In genomic region chr16:31187808-31188189, GRCh38 we compare ENCODE assay signal across 16 cellular contexts. TPM values are rescaled to one million over a fixed set of nuclear protein-coding genes. Genes with fewer than 3 reads are reported as not detected.
DNase-seq lines count a peak whose midpoint lies in the region; ATAC-seq, FAIRE-seq and TF ChIP-seq lines count a peak whose summit lies in the region.
"Had no signal": no experiment of that assay in that cellular context is flagged by ENCODE, and none has a peak within 500 bp of the region (broad histone marks: within the 10 kb centered on the region; RNA-seq: fewer than 3 reads in every experiment).

No MANE protein-coding gene starts in this region.

- H3K9me3 Mint-ChIP-seq in activated naive CD4-positive, alpha-beta T cell treated with anti-CD3 and anti-CD28 coated beads for 36 hours: no peaks in the 10 kb centered on the region
- no peaks in the 10 kb centered on the region for H3K9me3 Mint-ChIP-seq in stimulated activated memory B cell treated with anti-CD40 and anti-IgM and Interleukin-4, amounts not matched to agents 10 μg/mL and 1 μg/mL and 100 μg/mL, for 72 hours

- H3K9ac ChIP-seq in K562 (ENCODE audit: insufficient read depth in 1 of 2, low read depth in 2 of 2, low read length in 2 of 2): no peak overlapping the region
- H3K9ac ChIP-seq: KMS-11 had no signal

- H3K27ac Mint-ChIP-seq in activated naive CD4-positive, alpha-beta T cell treated with anti-CD3 and anti-CD28 coated beads for 36 hours: peak overlapping the region; percentile 24
- peak overlapping the region; percentile 48 for H3K27ac Mint-ChIP-seq in stimulated activated memory B cell treated with anti-CD40 and anti-IgM and Interleukin-4, amounts not matched to agents 10 μg/mL and 1 μg/mL and 100 μg/mL, for 72 hours

- 0 out of 6 replicates have a peak, but pooled peaks of 1 of the 3 experiments have one; percentile 3 for TF ChIP-seq CTCF in K562 (IDR thresholded peaks at IDR 0.05 in 2 of 3, conservative IDR thresholded peaks at IDR 0.05 in 1 of 3; ENCODE audit: insufficient read depth in 2 of 3, low read depth in 1 of 3, low read length in 3 of 3)

- H3K4me1 ChIP-seq in K562 (replicated peaks in 1 of 2; ENCODE audit: control insufficient read depth in 2 of 2, insufficient read depth in 2 of 2, low read length in 2 of 2): peaks cover 6 to 7% of the 10 kb centered on the region in 2 experiments; a peak in 4 of 5 replicates

- no TSS peak for BruUV-seq in K562 (replicated peaks; lab: Mats Ljungman, UMichigan)

- H3K4me1 Mint-ChIP-seq in activated naive CD4-positive, alpha-beta T cell treated with anti-CD3 and anti-CD28 coated beads for 36 hours (ENCODE audit: low read depth): peaks cover 84% of the 10 kb centered on the region
- peaks cover 72% of the 10 kb centered on the region for H3K4me1 Mint-ChIP-seq in stimulated activated memory B cell treated with anti-CD40 and anti-IgM and Interleukin-4, amounts not matched to agents 10 μg/mL and 1 μg/mL and 100 μg/mL, for 72 hours

- DNase-seq in activated naive CD4-positive, alpha-beta T cell treated with anti-CD3 and anti-CD28 coated beads for 36 hours: no peak
- no peak for DNase-seq in activated naive CD4-positive, alpha-beta T cell treated with Interleukin-2 at 50 U/mL for 16 hours
- DNase-seq in K562 (ENCODE audit: extremely low read depth in 1 of 4, low spot score in 3 of 4) (no peak), middle frontal gyrus (ENCODE audit: extremely low spot score, low spot score) (no peak), CD1c-positive myeloid dendritic cell (ENCODE audit: extremely low spot score) (no peak)
- DNase-seq: erythroblast, head of caudate nucleus, NCI-H1417 treated with DMSO at 0.1 percent for 48 hours, NCI-H2227 treated with DMSO at 0.1 percent for 48 hours had no signal

- intact Hi-C loops in activated naive CD4-positive, alpha-beta T cell treated with anti-CD3 and anti-CD28 coated beads for 36 hours (cut with micrococcal nuclease): no loop called here
- intact Hi-C loops in K562 (cut with micrococcal nuclease): loop anchor here (10.0 kb wide), 1 partner anchor 257 kb away; the partner anchor contains the start of gene ZNF843

- in situ Hi-C loops in K562 (cut with MboI): no loop called here

- no peak overlapping the region for H2AFZ ChIP-seq in K562 (ENCODE audit: low read depth, low read length)

- H4K20me1 ChIP-seq in K562 (replicated peaks; ENCODE audit: control insufficient read depth, insufficient read depth, low read length): peaks cover 31% of the 10 kb centered on the region

- no peak overlapping the region for H3K4me2 ChIP-seq in K562 (ENCODE audit: insufficient read depth, low read length)
- H3K4me2 ChIP-seq: KMS-11 had no signal

- H3K79me2 ChIP-seq in K562 (ENCODE audit: control insufficient read depth, insufficient read depth, low read length): peaks cover 76% of the 10 kb centered on the region

- FAIRE-seq in K562 (lab: Jason Lieb, UNC): no peak
- FAIRE-seq: GM12891, keratinocyte had no signal

- peaks cover 100% of the 10 kb centered on the region for H3K36me3 ChIP-seq in K562 (ENCODE audit: control insufficient read depth, insufficient read depth, low read length)

- 93% methylated on average over 8 of the region's 8 CpGs for WGBS in K562 (ENCODE audit: insufficient coverage, low coverage, missing lambda C conversion rate)

- no peaks in the 10 kb centered on the region for H3K9me3 ChIP-seq in K562 (replicated peaks; ENCODE audit: control insufficient read depth, insufficient read depth, low read depth, low read length)
- H3K9me3 ChIP-seq: vagina had no signal

- TF ChIP-seq POLR2A in K562 (conservative IDR thresholded peaks at IDR 0.05): no peak

- peaks cover 8% of the 10 kb centered on the region for H3K9me1 ChIP-seq in K562 (ENCODE audit: control insufficient read depth, insufficient read depth, low read length)

- no peak overlapping the region for H3K27ac ChIP-seq in K562 (ENCODE audit: extremely low read depth, low read depth, low read length)
- H3K27ac ChIP-seq: KMS-11, skin epidermis, vagina had no signal

- peaks cover 90% of the 10 kb centered on the region for H3K36me3 Mint-ChIP-seq in activated naive CD4-positive, alpha-beta T cell treated with anti-CD3 and anti-CD28 coated beads for 36 hours (ENCODE audit: low read depth)
- H3K36me3 Mint-ChIP-seq in stimulated activated memory B cell treated with anti-CD40 and anti-IgM and Interleukin-4, amounts not matched to agents 10 μg/mL and 1 μg/mL and 100 μg/mL, for 72 hours: peaks cover 91% of the 10 kb centered on the region

- no peak for TF ChIP-seq RAD21 in K562 (CRISPR knock-in tag; conservative IDR thresholded peaks at IDR 0.05 in 1 of 2, IDR thresholded peaks at IDR 0.05 in 1 of 2)

- H3K4me3 Mint-ChIP-seq in activated naive CD4-positive, alpha-beta T cell treated with anti-CD3 and anti-CD28 coated beads for 36 hours: no peak overlapping the region
- no peak overlapping the region for H3K4me3 Mint-ChIP-seq in stimulated activated memory B cell treated with anti-CD40 and anti-IgM and Interleukin-4, amounts not matched to agents 10 μg/mL and 1 μg/mL and 100 μg/mL, for 72 hours

- CTCF ChIA-PET in activated naive CD4-positive, alpha-beta T cell treated with anti-CD3 and anti-CD28 coated beads for 36 hours (lab: Charles Lee): interaction anchor here (1.4 kb wide), 1 partner anchor 194 kb away, joined by 3 read pairs; no protein-coding TSS in a partner anchor
- CTCF ChIA-PET in K562 (lab: Yijun Ruan, JAX; ENCODE audit: low intra/inter-chr PET ratio): no interaction called here

- H3K4me3 ChIP-seq in K562: no peak overlapping the region
- H3K4me3 ChIP-seq: skin epidermis, vagina had no signal

- POLR2A ChIA-PET in K562 (lab: Yijun Ruan, JAX): interaction anchor here (0.7 to 1.0 kb wide), 4 partner anchors 10 to 686 kb away, joined by 3 read pairs; partner anchors contain the start of genes KAT8 and ZNF267

- ATAC-seq in K562: peak; percentile 9
- no peak for ATAC-seq in stimulated activated memory B cell treated with anti-CD40 and anti-IgM and Interleukin-4, amounts not matched to agents 10 μg/mL and 1 μg/mL and 100 μg/mL, for 72 hours

- TF ChIP-seq EP300 in K562 (IDR thresholded peaks at IDR 0.05; ENCODE audit: low read length): no peak

- no peaks in the 10 kb centered on the region for H3K27me3 ChIP-seq in K562 (ENCODE audit: control insufficient read depth in 2 of 2, insufficient read depth in 2 of 2, low read length in 2 of 2)
- H3K27me3 ChIP-seq: vagina had no signal

- H3K27me3 Mint-ChIP-seq in activated naive CD4-positive, alpha-beta T cell treated with anti-CD3 and anti-CD28 coated beads for 36 hours (ENCODE audit: low read depth): no peaks in the 10 kb centered on the region
- H3K27me3 Mint-ChIP-seq in stimulated activated memory B cell treated with anti-CD40 and anti-IgM and Interleukin-4, amounts not matched to agents 10 μg/mL and 1 μg/mL and 100 μg/mL, for 72 hours: no peaks in the 10 kb centered on the region

RNA-seq across cellular contexts. Expression of gene FUS, which starts 7.9 kb away (rescaled TPM):
- 100 to 1,000 TPM; 424 to 435 TPM for total RNA-seq in activated naive CD4-positive, alpha-beta T cell treated with anti-CD3 and anti-CD28 coated beads for 36 hours
- total RNA-seq in K562 (2011; cell fraction: chromatin; rRNA removed; ENCODE audit: low replicate concordance): 999 and 1,269 TPM in 2 replicates
- total RNA-seq in K562 (2011; cell fraction: nucleolus; rRNA removed): 423 and 458 TPM in 2 replicates
- total RNA-seq in K562 (2011; cell fraction: nucleoplasm; rRNA removed): 715 and 1,004 TPM in 2 replicates
- total RNA-seq in K562 (2014; rRNA removed): 64.1 and 78.7 TPM in 2 replicates
- 74.7 and 94.2 TPM in 2 replicates for total RNA-seq in K562 (2014; rRNA removed; fragmentation: Illumina TruSeq; extraction: Trizol)
- total RNA-seq in K562 (2015; rRNA removed; fragmentation: Illumina TruSeq; extraction: Trizol): 87.2 and 107 TPM in 2 replicates
- 492 and 570 TPM in 2 replicates for total RNA-seq in K562 (2021)
- polyA plus RNA-seq in K562 (2011; rRNA removed): 205 and 240 TPM in 2 replicates
- polyA plus RNA-seq in K562 (2011; cell fraction: cytosol; rRNA removed): 204 and 212 TPM in 2 replicates
- polyA plus RNA-seq in K562 (2011; cell fraction: nucleus; rRNA removed): 500 and 575 TPM in 2 replicates
- 447 and 1,379 TPM in 2 replicates for polyA plus RNA-seq in K562 (2012)
- polyA plus RNA-seq in K562 (2014; fragmentation: Illumina TruSeq; extraction: Trizol): 370 and 458 TPM in 2 replicates
- polyA plus RNA-seq in K562 (2014; fragmentation: Nextera tagmentation; extraction: Ambion mirVana): 10 to 100 TPM; 43.9 to 59.5 TPM
- 501 and 575 TPM in 2 replicates for polyA plus RNA-seq in K562 (2014; rRNA removed)
- 120 and 138 TPM in 2 replicates for polyA minus RNA-seq in K562 (2011; rRNA and poly(A)+ RNA removed)
- polyA minus RNA-seq in K562 (2011; cell fraction: cytosol; rRNA and poly(A)+ RNA removed): 244 and 341 TPM in 2 replicates
- polyA minus RNA-seq in K562 (2011; cell fraction: nucleus; rRNA and poly(A)+ RNA removed): 188 and 261 TPM in 2 replicates

RNA-seq across cellular contexts. Expression of gene PYCARD, which starts 14.8 kb away (rescaled TPM):
- 1 to 10 TPM; 2.4 to 2.5 TPM for total RNA-seq in activated naive CD4-positive, alpha-beta T cell treated with anti-CD3 and anti-CD28 coated beads for 36 hours
- total RNA-seq in K562 (2011; cell fraction: chromatin; rRNA removed; ENCODE audit: low replicate concordance): 0.56 and 0.97 TPM in 2 replicates
- 2.9 and 3.0 TPM in 2 replicates for total RNA-seq in K562 (2011; cell fraction: nucleolus; rRNA removed)
- total RNA-seq in K562 (2011; cell fraction: nucleoplasm; rRNA removed): 1.1 and 1.4 TPM in 2 replicates
- 27.7 and 30.4 TPM in 2 replicates for total RNA-seq in K562 (2014; rRNA removed)
- total RNA-seq in K562 (2014; rRNA removed; fragmentation: Illumina TruSeq; extraction: Trizol): 3.6 and 4.5 TPM in 2 replicates
- 22.9 and 24.3 TPM in 2 replicates for total RNA-seq in K562 (2015; rRNA removed; fragmentation: Illumina TruSeq; extraction: Trizol)
- total RNA-seq in K562 (2021): 15.4 and 16.5 TPM in 2 replicates
- 4.1 and 33.8 TPM in 2 replicates for polyA plus RNA-seq in K562 (2011; rRNA removed)
- polyA plus RNA-seq in K562 (2011; cell fraction: cytosol; rRNA removed): 21.4 and 58.6 TPM in 2 replicates
- polyA plus RNA-seq in K562 (2011; cell fraction: nucleus; rRNA removed): 5.5 and 35.3 TPM in 2 replicates
- 35.1 and 67.9 TPM in 2 replicates for polyA plus RNA-seq in K562 (2012)
- 6.0 and 6.8 TPM in 2 replicates for polyA plus RNA-seq in K562 (2014; fragmentation: Illumina TruSeq; extraction: Trizol)
- 1 to 10 TPM; 1.3 to 1.6 TPM for polyA plus RNA-seq in K562 (2014; fragmentation: Nextera tagmentation; extraction: Ambion mirVana)
- 25.6 and 28.4 TPM in 2 replicates for polyA plus RNA-seq in K562 (2014; rRNA removed)
- 1.2 and 5.5 TPM in 2 replicates for polyA minus RNA-seq in K562 (2011; rRNA and poly(A)+ RNA removed)
- 2.9 and 23.3 TPM in 2 replicates for polyA minus RNA-seq in K562 (2011; cell fraction: cytosol; rRNA and poly(A)+ RNA removed)
- 1.3 and 10.3 TPM in 2 replicates for polyA minus RNA-seq in K562 (2011; cell fraction: nucleus; rRNA and poly(A)+ RNA removed)

RNA-seq across cellular contexts. Expression of gene TRIM72, which starts 26.1 kb away (rescaled TPM):
- total RNA-seq in activated naive CD4-positive, alpha-beta T cell treated with anti-CD3 and anti-CD28 coated beads for 36 hours: not detected
- 0.14 and 0.23 TPM in 2 replicates for total RNA-seq in K562 (2011; cell fraction: chromatin; rRNA removed; ENCODE audit: low replicate concordance)
- total RNA-seq in K562 (2011; cell fraction: nucleolus; rRNA removed): 0.17 and 0.26 TPM in 2 replicates
- 0.15 and 0.31 TPM in 2 replicates for total RNA-seq in K562 (2011; cell fraction: nucleoplasm; rRNA removed)
- total RNA-seq in K562 (2014; rRNA removed) (not detected in 2 replicates), K562 (2014; rRNA removed; fragmentation: Illumina TruSeq; extraction: Trizol) (under 0.01 and 0.03 TPM in 2 replicates), K562 (2015; rRNA removed; fragmentation: Illumina TruSeq; extraction: Trizol) (not detected in 2 replicates), K562 (2021) (not detected in 2 replicates)
- polyA plus RNA-seq in K562 (2011; rRNA removed) (0.01 TPM in 1 of 2 replicates, not detected in the other), K562 (2014; fragmentation: Illumina TruSeq; extraction: Trizol) (not detected in 2 replicates), K562 (2014; fragmentation: Nextera tagmentation; extraction: Ambion mirVana) (not detected), K562 (2014; rRNA removed) (not detected in 2 replicates)
- polyA plus RNA-seq in K562 (2011; cell fraction: cytosol; rRNA removed): 0.01 and 0.03 TPM in 2 replicates
- polyA plus RNA-seq in K562 (2011; cell fraction: nucleus; rRNA removed): 0.04 TPM in 2 replicates
- 0.03 TPM in 1 of 2 replicates, not detected in the other for polyA plus RNA-seq in K562 (2012)
- polyA minus RNA-seq in K562 (2011; rRNA and poly(A)+ RNA removed): not detected in 2 replicates
- polyA minus RNA-seq in K562 (2011; cell fraction: cytosol; rRNA and poly(A)+ RNA removed): not detected in 2 replicates
- polyA minus RNA-seq in K562 (2011; cell fraction: nucleus; rRNA and poly(A)+ RNA removed): 0.11 TPM in 1 of 2 replicates, not detected in the other
- total RNA-seq: osteocyte, vagina had no signal
- polyA plus RNA-seq: keratinocyte had no signal

RNA-seq across cellular contexts. Expression of gene PYDC1, which starts 29.1 kb away (rescaled TPM):
- not detected for total RNA-seq in activated naive CD4-positive, alpha-beta T cell treated with anti-CD3 and anti-CD28 coated beads for 36 hours
- total RNA-seq in K562 (2011; cell fraction: chromatin; rRNA removed; ENCODE audit: low replicate concordance): not detected in 2 replicates
- total RNA-seq in K562 (2011; cell fraction: nucleolus; rRNA removed): not detected in 2 replicates
- not detected in 2 replicates for total RNA-seq in K562 (2011; cell fraction: nucleoplasm; rRNA removed)
- total RNA-seq in K562 (2014; rRNA removed): not detected in 2 replicates
- total RNA-seq in K562 (2014; rRNA removed; fragmentation: Illumina TruSeq; extraction: Trizol): not detected in 2 replicates
- not detected in 2 replicates for total RNA-seq in K562 (2015; rRNA removed; fragmentation: Illumina TruSeq; extraction: Trizol)
- not detected in 2 replicates for total RNA-seq in K562 (2021)
- polyA plus RNA-seq in K562 (2011; rRNA removed): not detected in 2 replicates
- polyA plus RNA-seq in K562 (2011; cell fraction: cytosol; rRNA removed): not detected in 2 replicates
- not detected in 2 replicates for polyA plus RNA-seq in K562 (2011; cell fraction: nucleus; rRNA removed)
- polyA plus RNA-seq in K562 (2012): not detected in 2 replicates
- not detected in 2 replicates for polyA plus RNA-seq in K562 (2014; fragmentation: Illumina TruSeq; extraction: Trizol)
- not detected for polyA plus RNA-seq in K562 (2014; fragmentation: Nextera tagmentation; extraction: Ambion mirVana)
- polyA plus RNA-seq in K562 (2014; rRNA removed): not detected in 2 replicates
- polyA minus RNA-seq in K562 (2011; rRNA and poly(A)+ RNA removed): not detected in 2 replicates
- not detected in 2 replicates for polyA minus RNA-seq in K562 (2011; cell fraction: cytosol; rRNA and poly(A)+ RNA removed)
- not detected in 2 replicates for polyA minus RNA-seq in K562 (2011; cell fraction: nucleus; rRNA and poly(A)+ RNA removed)
- total RNA-seq: osteocyte, vagina had no signal
- polyA plus RNA-seq: keratinocyte had no signal

RNA-seq across cellular contexts. Expression of gene PRSS36, which starts 37.9 kb away (rescaled TPM):
- under 1 TPM; 0.93 to 0.99 TPM for total RNA-seq in activated naive CD4-positive, alpha-beta T cell treated with anti-CD3 and anti-CD28 coated beads for 36 hours
- 1.1 TPM in 1 of 2 replicates, not detected in the other for total RNA-seq in K562 (2011; cell fraction: chromatin; rRNA removed; ENCODE audit: low replicate concordance)
- total RNA-seq in K562 (2011; cell fraction: nucleolus; rRNA removed): 0.67 and 0.92 TPM in 2 replicates
- total RNA-seq in K562 (2011; cell fraction: nucleoplasm; rRNA removed): 0.44 TPM in 1 of 2 replicates, not detected in the other
- 0.82 and 1.2 TPM in 2 replicates for total RNA-seq in K562 (2014; rRNA removed)
- 0.38 TPM in 1 of 2 replicates, not detected in the other for total RNA-seq in K562 (2014; rRNA removed; fragmentation: Illumina TruSeq; extraction: Trizol)
- 0.36 and 0.68 TPM in 2 replicates for total RNA-seq in K562 (2015; rRNA removed; fragmentation: Illumina TruSeq; extraction: Trizol)
- 0.56 and 1.1 TPM in 2 replicates for total RNA-seq in K562 (2021)
- polyA plus RNA-seq in K562 (2011; rRNA removed): 0.54 and 0.85 TPM in 2 replicates
- 1.4 and 2.6 TPM in 2 replicates for polyA plus RNA-seq in K562 (2011; cell fraction: cytosol; rRNA removed)
- 1.1 and 1.4 TPM in 2 replicates for polyA plus RNA-seq in K562 (2011; cell fraction: nucleus; rRNA removed)
- 0.33 and 0.65 TPM in 2 replicates for polyA plus RNA-seq in K562 (2012)
- polyA plus RNA-seq in K562 (2014; fragmentation: Illumina TruSeq; extraction: Trizol): 0.57 and 0.68 TPM in 2 replicates
- under 1 TPM in 1 of 2 experiments, not detected in 1; 0.22 TPM for polyA plus RNA-seq in K562 (2014; fragmentation: Nextera tagmentation; extraction: Ambion mirVana)
- polyA plus RNA-seq in K562 (2014; rRNA removed): 0.09 and 0.45 TPM in 2 replicates
- polyA minus RNA-seq in K562 (2011; rRNA and poly(A)+ RNA removed): 0.46 and 0.72 TPM in 2 replicates
- polyA minus RNA-seq in K562 (2011; cell fraction: cytosol; rRNA and poly(A)+ RNA removed): 0.95 and 1.4 TPM in 2 replicates
- 0.67 and 0.78 TPM in 2 replicates for polyA minus RNA-seq in K562 (2011; cell fraction: nucleus; rRNA and poly(A)+ RNA removed)
